In the genomic region with DNA sequence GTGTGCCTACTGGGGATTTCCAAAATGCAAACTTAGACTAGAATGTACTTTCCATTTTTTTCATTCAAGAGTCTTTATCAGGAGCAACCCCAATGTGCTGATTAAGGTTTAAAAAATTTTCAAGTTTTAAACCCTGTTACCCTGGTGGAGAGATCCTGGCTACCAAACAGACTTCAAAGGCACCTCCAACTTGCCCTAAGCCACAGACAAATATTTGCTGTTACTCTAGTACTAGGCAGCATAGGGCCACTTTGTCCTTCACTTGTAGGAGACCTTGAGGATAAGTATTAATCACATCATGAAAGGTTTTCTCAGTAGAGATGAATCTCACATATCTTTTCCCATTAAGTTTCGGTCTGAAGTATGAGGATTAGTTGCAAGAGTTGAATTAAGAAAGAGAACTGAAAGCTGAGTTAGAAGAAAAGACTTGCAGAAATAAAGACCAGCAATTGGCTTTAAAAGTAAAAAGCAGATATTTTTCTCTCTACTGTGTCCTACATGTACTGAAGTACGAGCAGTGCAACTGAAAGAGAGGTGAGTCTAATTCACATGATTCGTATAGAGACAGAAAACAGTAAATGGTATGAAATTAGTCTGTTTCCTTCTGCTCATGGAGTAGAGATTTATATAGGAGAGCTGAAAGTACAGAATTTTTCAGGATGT, we compare ENCODE assay signal across 1 cellular context.
TF ChIP-seq lines count a peak whose summit lies in the region.

No MANE protein-coding gene starts in this region.

TF ChIP-seq in HepG2, 621 proteins besides CTCF, POLR2A, EP300 and RAD21 (continued from another document and continues in another):
- TF ChIP-seq, protein P1, sequence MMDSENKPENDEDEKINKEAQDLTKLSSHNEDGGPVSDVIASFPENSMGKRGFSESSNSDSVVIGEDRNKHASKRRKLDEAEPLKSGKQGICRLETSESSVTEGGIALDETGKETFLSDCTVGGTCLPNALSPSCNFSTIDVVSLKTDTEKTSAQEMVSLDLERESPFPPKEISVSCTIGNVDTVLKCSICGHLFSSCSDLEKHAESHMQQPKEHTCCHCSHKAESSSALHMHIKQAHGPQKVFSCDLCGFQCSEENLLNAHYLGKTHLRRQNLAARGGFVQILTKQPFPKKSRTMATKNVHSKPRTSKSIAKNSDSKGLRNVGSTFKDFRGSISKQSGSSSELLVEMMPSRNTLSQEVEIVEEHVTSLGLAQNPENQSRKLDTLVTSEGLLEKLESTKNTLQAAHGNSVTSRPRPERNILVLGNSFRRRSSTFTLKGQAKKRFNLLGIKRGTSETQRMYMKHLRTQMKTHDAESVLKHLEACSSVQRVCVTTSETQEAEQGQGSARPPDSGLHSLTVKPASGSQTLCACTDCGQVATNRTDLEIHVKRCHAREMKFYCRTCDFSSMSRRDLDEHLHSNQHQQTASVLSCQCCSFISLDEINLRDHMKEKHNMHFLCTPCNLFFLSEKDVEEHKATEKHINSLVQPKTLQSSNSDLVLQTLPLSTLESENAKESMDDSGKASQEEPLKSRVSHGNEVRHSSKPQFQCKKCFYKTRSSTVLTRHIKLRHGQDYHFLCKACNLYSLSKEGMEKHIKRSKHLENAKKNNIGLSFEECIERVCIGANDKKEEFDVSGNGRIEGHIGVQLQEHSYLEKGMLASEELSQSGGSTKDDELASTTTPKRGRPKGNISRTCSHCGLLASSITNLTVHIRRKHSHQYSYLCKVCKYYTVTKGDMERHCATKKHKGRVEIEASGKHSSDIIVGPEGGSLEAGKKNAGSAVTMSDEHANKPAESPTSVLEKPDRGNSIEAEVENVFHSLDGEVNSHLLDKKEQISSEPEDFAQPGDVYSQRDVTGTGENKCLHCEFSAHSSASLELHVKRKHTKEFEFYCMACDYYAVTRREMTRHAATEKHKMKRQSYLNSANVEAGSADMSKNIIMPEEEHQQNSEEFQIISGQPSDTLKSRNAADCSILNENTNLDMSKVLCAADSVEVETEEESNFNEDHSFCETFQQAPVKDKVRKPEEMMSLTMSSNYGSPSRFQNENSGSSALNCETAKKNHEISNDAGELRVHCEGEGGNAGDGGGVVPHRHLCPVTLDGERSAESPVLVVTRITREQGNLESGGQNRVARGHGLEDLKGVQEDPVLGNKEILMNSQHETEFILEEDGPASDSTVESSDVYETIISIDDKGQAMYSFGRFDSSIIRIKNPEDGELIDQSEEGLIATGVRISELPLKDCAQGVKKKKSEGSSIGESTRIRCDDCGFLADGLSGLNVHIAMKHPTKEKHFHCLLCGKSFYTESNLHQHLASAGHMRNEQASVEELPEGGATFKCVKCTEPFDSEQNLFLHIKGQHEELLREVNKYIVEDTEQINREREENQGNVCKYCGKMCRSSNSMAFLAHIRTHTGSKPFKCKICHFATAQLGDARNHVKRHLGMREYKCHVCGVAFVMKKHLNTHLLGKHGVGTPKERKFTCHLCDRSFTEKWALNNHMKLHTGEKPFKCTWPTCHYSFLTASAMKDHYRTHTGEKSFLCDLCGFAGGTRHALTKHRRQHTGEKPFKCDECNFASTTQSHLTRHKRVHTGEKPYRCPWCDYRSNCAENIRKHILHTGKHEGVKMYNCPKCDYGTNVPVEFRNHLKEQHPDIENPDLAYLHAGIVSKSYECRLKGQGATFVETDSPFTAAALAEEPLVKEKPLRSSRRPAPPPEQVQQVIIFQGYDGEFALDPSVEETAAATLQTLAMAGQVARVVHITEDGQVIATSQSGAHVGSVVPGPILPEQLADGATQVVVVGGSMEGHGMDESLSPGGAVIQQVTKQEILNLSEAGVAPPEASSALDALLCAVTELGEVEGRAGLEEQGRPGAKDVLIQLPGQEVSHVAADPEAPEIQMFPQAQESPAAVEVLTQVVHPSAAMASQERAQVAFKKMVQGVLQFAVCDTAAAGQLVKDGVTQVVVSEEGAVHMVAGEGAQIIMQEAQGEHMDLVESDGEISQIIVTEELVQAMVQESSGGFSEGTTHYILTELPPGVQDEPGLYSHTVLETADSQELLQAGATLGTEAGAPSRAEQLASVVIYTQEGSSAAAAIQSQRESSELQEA (CRISPR knock-in tag; IDR thresholded peaks at IDR 0.05; ENCODE audit: not compliant biosample characterization): no peak
- TF ChIP-seq ASH2L (IDR thresholded peaks at IDR 0.05; ENCODE audit: insufficient read length, low read depth, low read length): peak; percentile 47
- TF ChIP-seq MAFK (conservative IDR thresholded peaks at IDR 0.05 in 1 of 2, IDR thresholded peaks at IDR 0.05 in 1 of 2; ENCODE audit: low read length in 2 of 2): peak; percentile 78 to 86
- no peak for TF ChIP-seq SMAD3 (CRISPR knock-in tag; IDR thresholded peaks at IDR 0.05)
- TF ChIP-seq PHF8 (CRISPR knock-in tag; IDR thresholded peaks at IDR 0.05): no peak
- TF ChIP-seq EEA1 (CRISPR knock-in tag; IDR thresholded peaks at IDR 0.05; ENCODE audit: borderline replicate concordance): no peak
- TF ChIP-seq JUNB (CRISPR knock-in tag; IDR thresholded peaks at IDR 0.05; ENCODE audit: borderline replicate concordance): no peak
- no peak for TF ChIP-seq ZNF337 (CRISPR knock-in tag; IDR thresholded peaks at IDR 0.05; ENCODE audit: borderline replicate concordance, low read depth)
- TF ChIP-seq RFXANK (CRISPR knock-in tag; IDR thresholded peaks at IDR 0.05): no peak
- TF ChIP-seq TERF1 (CRISPR knock-in tag; IDR thresholded peaks at IDR 0.05): no peak
- peak; percentile 79; the same call in 1 of the 2 replicates for TF ChIP-seq RCOR2 (CRISPR knock-in tag; IDR thresholded peaks at IDR 0.05)
- TF ChIP-seq GTF2F1 (IDR thresholded peaks at IDR 0.05; ENCODE audit: low read length): no peak
- TF ChIP-seq, protein P2, sequence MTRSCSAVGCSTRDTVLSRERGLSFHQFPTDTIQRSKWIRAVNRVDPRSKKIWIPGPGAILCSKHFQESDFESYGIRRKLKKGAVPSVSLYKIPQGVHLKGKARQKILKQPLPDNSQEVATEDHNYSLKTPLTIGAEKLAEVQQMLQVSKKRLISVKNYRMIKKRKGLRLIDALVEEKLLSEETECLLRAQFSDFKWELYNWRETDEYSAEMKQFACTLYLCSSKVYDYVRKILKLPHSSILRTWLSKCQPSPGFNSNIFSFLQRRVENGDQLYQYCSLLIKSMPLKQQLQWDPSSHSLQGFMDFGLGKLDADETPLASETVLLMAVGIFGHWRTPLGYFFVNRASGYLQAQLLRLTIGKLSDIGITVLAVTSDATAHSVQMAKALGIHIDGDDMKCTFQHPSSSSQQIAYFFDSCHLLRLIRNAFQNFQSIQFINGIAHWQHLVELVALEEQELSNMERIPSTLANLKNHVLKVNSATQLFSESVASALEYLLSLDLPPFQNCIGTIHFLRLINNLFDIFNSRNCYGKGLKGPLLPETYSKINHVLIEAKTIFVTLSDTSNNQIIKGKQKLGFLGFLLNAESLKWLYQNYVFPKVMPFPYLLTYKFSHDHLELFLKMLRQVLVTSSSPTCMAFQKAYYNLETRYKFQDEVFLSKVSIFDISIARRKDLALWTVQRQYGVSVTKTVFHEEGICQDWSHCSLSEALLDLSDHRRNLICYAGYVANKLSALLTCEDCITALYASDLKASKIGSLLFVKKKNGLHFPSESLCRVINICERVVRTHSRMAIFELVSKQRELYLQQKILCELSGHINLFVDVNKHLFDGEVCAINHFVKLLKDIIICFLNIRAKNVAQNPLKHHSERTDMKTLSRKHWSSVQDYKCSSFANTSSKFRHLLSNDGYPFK (CRISPR knock-in tag; IDR thresholded peaks at IDR 0.05; ENCODE audit: borderline replicate concordance): no peak
- no peak for TF ChIP-seq PRDM4 (CRISPR knock-in tag; IDR thresholded peaks at IDR 0.05; ENCODE audit: borderline replicate concordance)
- no peak for TF ChIP-seq FOXP1 (IDR thresholded peaks at IDR 0.05)
- peak; percentile 82 for TF ChIP-seq FOXP1 (CRISPR knock-in tag; IDR thresholded peaks at IDR 0.05)
- no peak for TF ChIP-seq ZNF557 (CRISPR knock-in tag; IDR thresholded peaks at IDR 0.05)
- TF ChIP-seq CEBPG (CRISPR knock-in tag; IDR thresholded peaks at IDR 0.05): peak; percentile 56
- TF ChIP-seq MIXL1 (CRISPR knock-in tag; IDR thresholded peaks at IDR 0.05): peak; percentile 85
- no peak for TF ChIP-seq NFIB (CRISPR knock-in tag; IDR thresholded peaks at IDR 0.05; ENCODE audit: borderline replicate concordance)
- no peak for TF ChIP-seq NFE2 (CRISPR knock-in tag; IDR thresholded peaks at IDR 0.05)
- no peak for TF ChIP-seq ZNF292 (CRISPR knock-in tag; IDR thresholded peaks at IDR 0.05; ENCODE audit: borderline replicate concordance, low read depth)
- no peak for TF ChIP-seq CENPT (CRISPR knock-in tag; IDR thresholded peaks at IDR 0.05; ENCODE audit: low read depth)
- no peak for TF ChIP-seq ZNF549 (CRISPR knock-in tag; IDR thresholded peaks at IDR 0.05)
- TF ChIP-seq, protein P3, sequence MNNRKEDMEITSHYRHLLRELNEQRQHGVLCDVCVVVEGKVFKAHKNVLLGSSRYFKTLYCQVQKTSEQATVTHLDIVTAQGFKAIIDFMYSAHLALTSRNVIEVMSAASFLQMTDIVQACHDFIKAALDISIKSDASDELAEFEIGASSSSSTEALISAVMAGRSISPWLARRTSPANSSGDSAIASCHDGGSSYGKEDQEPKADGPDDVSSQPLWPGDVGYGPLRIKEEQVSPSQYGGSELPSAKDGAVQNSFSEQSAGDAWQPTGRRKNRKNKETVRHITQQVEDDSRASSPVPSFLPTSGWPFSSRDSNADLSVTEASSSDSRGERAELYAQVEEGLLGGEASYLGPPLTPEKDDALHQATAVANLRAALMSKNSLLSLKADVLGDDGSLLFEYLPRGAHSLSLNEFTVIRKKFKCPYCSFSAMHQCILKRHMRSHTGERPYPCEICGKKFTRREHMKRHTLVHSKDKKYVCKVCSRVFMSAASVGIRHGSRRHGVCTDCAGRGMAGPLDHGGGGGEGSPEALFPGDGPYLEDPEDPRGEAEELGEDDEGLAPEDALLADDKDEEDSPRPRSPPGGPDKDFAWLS (CRISPR knock-in tag; IDR thresholded peaks at IDR 0.05; ENCODE audit: borderline replicate concordance): no peak
- no peak for TF ChIP-seq CCDC6 (CRISPR knock-in tag; IDR thresholded peaks at IDR 0.05)
- TF ChIP-seq ZNF558 (CRISPR knock-in tag; IDR thresholded peaks at IDR 0.05; ENCODE audit: borderline replicate concordance): no peak
- TF ChIP-seq, protein P4, sequence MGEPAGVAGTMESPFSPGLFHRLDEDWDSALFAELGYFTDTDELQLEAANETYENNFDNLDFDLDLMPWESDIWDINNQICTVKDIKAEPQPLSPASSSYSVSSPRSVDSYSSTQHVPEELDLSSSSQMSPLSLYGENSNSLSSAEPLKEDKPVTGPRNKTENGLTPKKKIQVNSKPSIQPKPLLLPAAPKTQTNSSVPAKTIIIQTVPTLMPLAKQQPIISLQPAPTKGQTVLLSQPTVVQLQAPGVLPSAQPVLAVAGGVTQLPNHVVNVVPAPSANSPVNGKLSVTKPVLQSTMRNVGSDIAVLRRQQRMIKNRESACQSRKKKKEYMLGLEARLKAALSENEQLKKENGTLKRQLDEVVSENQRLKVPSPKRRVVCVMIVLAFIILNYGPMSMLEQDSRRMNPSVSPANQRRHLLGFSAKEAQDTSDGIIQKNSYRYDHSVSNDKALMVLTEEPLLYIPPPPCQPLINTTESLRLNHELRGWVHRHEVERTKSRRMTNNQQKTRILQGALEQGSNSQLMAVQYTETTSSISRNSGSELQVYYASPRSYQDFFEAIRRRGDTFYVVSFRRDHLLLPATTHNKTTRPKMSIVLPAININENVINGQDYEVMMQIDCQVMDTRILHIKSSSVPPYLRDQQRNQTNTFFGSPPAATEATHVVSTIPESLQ (CRISPR knock-in tag; conservative IDR thresholded peaks at IDR 0.05): no peak
- peak; percentile 25 for TF ChIP-seq SKI (IDR thresholded peaks at IDR 0.05; ENCODE audit: partially characterized antibody)
- TF ChIP-seq TEF (CRISPR knock-in tag; IDR thresholded peaks at IDR 0.05): no peak
- no peak for TF ChIP-seq HCFC1 (IDR thresholded peaks at IDR 0.05; ENCODE audit: low read depth, low read length)
- TF ChIP-seq, protein P5, sequence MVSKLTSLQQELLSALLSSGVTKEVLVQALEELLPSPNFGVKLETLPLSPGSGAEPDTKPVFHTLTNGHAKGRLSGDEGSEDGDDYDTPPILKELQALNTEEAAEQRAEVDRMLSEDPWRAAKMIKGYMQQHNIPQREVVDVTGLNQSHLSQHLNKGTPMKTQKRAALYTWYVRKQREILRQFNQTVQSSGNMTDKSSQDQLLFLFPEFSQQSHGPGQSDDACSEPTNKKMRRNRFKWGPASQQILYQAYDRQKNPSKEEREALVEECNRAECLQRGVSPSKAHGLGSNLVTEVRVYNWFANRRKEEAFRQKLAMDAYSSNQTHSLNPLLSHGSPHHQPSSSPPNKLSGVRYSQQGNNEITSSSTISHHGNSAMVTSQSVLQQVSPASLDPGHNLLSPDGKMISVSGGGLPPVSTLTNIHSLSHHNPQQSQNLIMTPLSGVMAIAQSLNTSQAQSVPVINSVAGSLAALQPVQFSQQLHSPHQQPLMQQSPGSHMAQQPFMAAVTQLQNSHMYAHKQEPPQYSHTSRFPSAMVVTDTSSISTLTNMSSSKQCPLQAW (CRISPR knock-in tag; IDR thresholded peaks at IDR 0.05): no peak
- TF ChIP-seq PAWR (CRISPR knock-in tag; IDR thresholded peaks at IDR 0.05; ENCODE audit: borderline replicate concordance): no peak
- TF ChIP-seq SCMH1 (CRISPR knock-in tag; IDR thresholded peaks at IDR 0.05; ENCODE audit: borderline replicate concordance): no peak
- TF ChIP-seq BCL6 (CRISPR knock-in tag; IDR thresholded peaks at IDR 0.05): peak; percentile 88
- TF ChIP-seq ZNF792 (CRISPR knock-in tag; IDR thresholded peaks at IDR 0.05): peak; percentile 67; the same call in 1 of the 2 replicates
- peak; percentile 81 for TF ChIP-seq RXRB (CRISPR knock-in tag; IDR thresholded peaks at IDR 0.05; ENCODE audit: borderline replicate concordance)
